In genomic region chr4:2051086-2051485, GRCh38 we compare ENCODE assay signal across 20 cellular contexts. TPM values are rescaled to one million over a fixed set of nuclear protein-coding genes. Genes with fewer than 3 reads are reported as not detected.
DNase-seq lines count a peak whose midpoint lies in the region; ATAC-seq, FAIRE-seq and TF ChIP-seq lines count a peak whose summit lies in the region.
"Had no signal": no experiment of that assay in that cellular context is flagged by ENCODE, and none has a peak within 500 bp of the region (broad histone marks: within the 10 kb centered on the region; RNA-seq: fewer than 3 reads in every experiment).

No MANE protein-coding gene starts in this region.

- H3K27me3 Mint-ChIP-seq in effector memory CD8-positive, alpha-beta T cell = peaks cover 35 to 60% of the 10 kb centered on the region in 2 donors

- H3K4me3 Mint-ChIP-seq in effector memory CD8-positive, alpha-beta T cell = no peak overlapping the region
- H3K4me3 Mint-ChIP-seq: B cell had no signal

- ATAC-seq in Right ventricle myocardium inferior (no peak), left cardiac atrium (no peak), GM18502 (IDR thresholded peaks at IDR 0.05; ENCODE audit: poor library complexity, unreplicated experiment) (no peak)
- no peak for ATAC-seq in effector memory CD8-positive, alpha-beta T cell (replicated peaks)

- H2BK5ac ChIP-seq in neuronal stem cell (ENCODE audit: low read length) = no peak overlapping the region

- no peak overlapping the region for H3K23ac ChIP-seq in neuronal stem cell (ENCODE audit: low read depth, low read length, poor library complexity)

- no peak for FAIRE-seq in D721Med (lab: Jason Lieb, UNC)
- FAIRE-seq: RCC 7860 had no signal

- DNase-seq in Right ventricle myocardium inferior (ENCODE audit: missing footprints) (peak; percentile 57), left cardiac atrium (no peak), epidermal melanocyte (ENCODE audit: insufficient read length, low spot score) (peak; percentile 9), neuronal stem cell (ENCODE audit: low spot score) (no peak), SK-N-DZ (ENCODE audit: low spot score) (no peak), D721Med (ENCODE audit: insufficient read length, low spot score) (no peak)
- no peak for DNase-seq in effector memory CD8-positive, alpha-beta T cell
- DNase-seq: COR-L47, GDM1, HCEC 1CT, KBM-7, NCI-H187 treated with DMSO at 0.1 percent for 48 hours, NCI-H2227 treated with DMSO at 0.1 percent for 48 hours, NCI-H510A treated with DMSO at 0.1 percent for 48 hours, NCI-H774, SHP77 had no signal

- intact Hi-C loops in Right ventricle myocardium inferior (cut with DNase I) = no loop called here
- intact Hi-C loops in left cardiac atrium (cut with DNase I) = no loop called here

- no peak overlapping the region for H4K8ac ChIP-seq in neuronal stem cell (ENCODE audit: low read depth, low read length)

- H3K14ac ChIP-seq in neuronal stem cell (ENCODE audit: low read length) = no peak overlapping the region

- H3K4me1 ChIP-seq in neuronal stem cell (ENCODE audit: control insufficient read depth in 2 of 2, insufficient read depth in 1 of 2, low read depth in 1 of 2, low read length in 2 of 2) = no peaks in the 10 kb centered on the region

- no peak overlapping the region for H3K9ac ChIP-seq in neuronal stem cell (ENCODE audit: low read depth, low read length, poor library complexity)

- no peaks in the 10 kb centered on the region for H3K4me1 Mint-ChIP-seq in effector memory CD8-positive, alpha-beta T cell (ENCODE audit: low read depth in 2 of 2)
- H3K4me1 Mint-ChIP-seq: B cell had no signal

- no peak overlapping the region for H3K27ac Mint-ChIP-seq in effector memory CD8-positive, alpha-beta T cell
- H3K27ac Mint-ChIP-seq: B cell had no signal

- H3K9me3 ChIP-seq in neuronal stem cell (replicated peaks in 1 of 2; ENCODE audit: control insufficient read depth in 2 of 2, insufficient read depth in 1 of 2, low read depth in 1 of 2, low read length in 2 of 2) = no peaks in the 10 kb centered on the region

- H2AFZ ChIP-seq in neuronal stem cell (ENCODE audit: low read length) = no peak overlapping the region

- no peak overlapping the region for H3K27ac ChIP-seq in neuronal stem cell (replicated peaks; ENCODE audit: low read length)

- peaks cover 0 to 4% (median 0%) of the 10 kb centered on the region in 3 experiments for H3K27me3 ChIP-seq in neuronal stem cell (ENCODE audit: control insufficient read depth in 3 of 3, insufficient read depth in 3 of 3, low read depth in 1 of 3, low read length in 3 of 3)

- no peak overlapping the region for H3K4ac ChIP-seq in neuronal stem cell (ENCODE audit: low read length)

- peak overlapping the region; percentile 41 for H3K18ac ChIP-seq in neuronal stem cell (ENCODE audit: low read length)

- H3K4me2 ChIP-seq in neuronal stem cell (ENCODE audit: insufficient read depth, low read length, poor library complexity, severe bottlenecking) = no peak overlapping the region

- H3K79me1 ChIP-seq in neuronal stem cell (ENCODE audit: low read depth, low read length) = peaks cover 2% of the 10 kb centered on the region

- no peak overlapping the region for H3K4me3 ChIP-seq in neuronal stem cell (ENCODE audit: low read length in 2 of 2)

- H4K91ac ChIP-seq in neuronal stem cell (ENCODE audit: low read depth, low read length, poor library complexity) = no peak overlapping the region

- H2BK15ac ChIP-seq in neuronal stem cell (ENCODE audit: low read length) = no peak overlapping the region

- no peak overlapping the region for H2AK5ac ChIP-seq in neuronal stem cell (ENCODE audit: low read depth, low read length)

- H2BK12ac ChIP-seq in neuronal stem cell (ENCODE audit: low read length) = no peak overlapping the region

- WGBS in neuronal stem cell (ENCODE audit: extremely low coverage in 2 of 2, insufficient read length in 2 of 2, insufficient replicate concordance in 1 of 2), 2 donors = no CpG with 5 or more reads among the region's 10 CpGs

- H2BK120ac ChIP-seq in neuronal stem cell (ENCODE audit: low read depth, low read length) = no peak overlapping the region

- H3K9me3 Mint-ChIP-seq in effector memory CD8-positive, alpha-beta T cell = no peaks in the 10 kb centered on the region

- TF ChIP-seq CTCF in D721Med (IDR thresholded peaks at IDR 0.05; ENCODE audit: insufficient read depth, missing control alignments) = no peak

- H3K36me3 Mint-ChIP-seq in effector memory CD8-positive, alpha-beta T cell (ENCODE audit: insufficient read depth) = no peaks in the 10 kb centered on the region

- no peaks in the 10 kb centered on the region for H3K36me3 ChIP-seq in neuronal stem cell (replicated peaks in 1 of 2; ENCODE audit: control insufficient read depth in 2 of 2, insufficient read depth in 2 of 2, low read length in 2 of 2)

RNA-seq across cellular contexts. Expression of gene NAT8L, which starts 8.0 kb away (rescaled TPM):
- total RNA-seq in Right ventricle myocardium inferior (1.1 TPM), left cardiac atrium (10 to 100 TPM in 1 of 2 donors, 1 to 10 TPM in 1; 8.8 to 12.5 TPM)
- polyA plus RNA-seq in neuronal stem cell (2013, experiment 1 of 2) = 5.1 TPM
- 5.2 TPM for polyA plus RNA-seq in neuronal stem cell (2013, experiment 2 of 2)
- polyA plus RNA-seq in SK-N-DZ (2014; cell fraction: cytosol; rRNA removed) = 2.8 and 3.9 TPM in 2 replicates
- 6.2 and 12.0 TPM in 2 replicates for polyA plus RNA-seq in SK-N-DZ (2014; cell fraction: nucleus; rRNA removed)
- total RNA-seq: OCI-LY7 had no signal

RNA-seq across cellular contexts. Expression of gene NELFA, which starts 42.3 kb away (rescaled TPM):
- 10.8 TPM for total RNA-seq in Right ventricle myocardium inferior
- 10 to 100 TPM; 12.4 to 17.0 TPM for total RNA-seq in left cardiac atrium
- polyA plus RNA-seq in neuronal stem cell (2013, experiment 1 of 2) = 42.9 TPM
- polyA plus RNA-seq in neuronal stem cell (2013, experiment 2 of 2) = 44.3 TPM
- 50.7 and 51.7 TPM in 2 replicates for polyA plus RNA-seq in SK-N-DZ (2014; cell fraction: cytosol; rRNA removed)
- 47.8 and 51.0 TPM in 2 replicates for polyA plus RNA-seq in SK-N-DZ (2014; cell fraction: nucleus; rRNA removed)

Comparison
In these comparisons a context has a peak if more than half of its experiments do, and no peak if none do; other contexts are left out.
1. DNase-seq: peak in Right ventricle myocardium inferior (single experiment) and epidermal melanocyte (single experiment); none in left cardiac atrium (single experiment), neuronal stem cell (single experiment), effector memory CD8-positive, alpha-beta T cell (0 of 3), SK-N-DZ (single experiment) and D721Med (single experiment).